Comparison of ENCODE assay signal across 7 cellular contexts in the genomic region with DNA sequence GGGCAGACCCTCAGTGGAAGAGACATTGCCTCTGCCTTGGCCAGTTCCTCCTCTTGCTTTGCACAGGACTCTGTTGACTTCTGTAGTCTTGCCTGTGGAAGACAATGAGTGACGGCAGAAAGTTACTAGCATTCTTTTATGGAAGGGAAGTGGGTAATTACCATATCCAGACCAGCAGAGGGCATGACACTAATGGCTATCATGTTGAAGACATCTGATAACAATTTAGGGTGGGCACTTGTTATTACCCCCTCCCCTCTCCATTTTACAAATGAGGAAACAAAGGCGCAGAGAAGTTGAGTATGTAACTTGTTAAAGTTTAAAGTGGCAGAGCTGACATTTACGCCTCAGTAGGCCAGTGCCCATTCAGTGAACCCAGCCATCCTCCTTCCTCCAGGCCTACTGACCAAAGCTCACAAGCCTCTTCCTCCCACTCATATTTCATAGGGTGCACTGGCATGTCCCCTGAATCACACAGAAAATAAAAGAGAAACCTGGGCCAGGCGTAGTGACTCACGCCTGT. TPM values are rescaled to one million over a fixed set of nuclear protein-coding genes. Genes with fewer than 3 reads are reported as not detected.
DNase-seq lines count a peak whose midpoint lies in the region; ATAC-seq and TF ChIP-seq lines count a peak whose summit lies in the region.

No MANE protein-coding gene starts in this region.

- H3K36me3 Mint-ChIP-seq in neural progenitor cell, result no peaks in the 10 kb centered on the region

- H3F3A ChIP-seq in neural progenitor cell (ENCODE audit: low read depth), result no peaks in the 10 kb centered on the region

- ATAC-seq in GM19035 (IDR thresholded peaks at IDR 0.05; ENCODE audit: unreplicated experiment), result no peak

- no peak overlapping the region for H3K4me2 ChIP-seq in neural progenitor cell

- H3K27ac ChIP-seq in neural progenitor cell, result no peak overlapping the region

- peaks cover 2% of the 10 kb centered on the region for H3K27me3 Mint-ChIP-seq in neural progenitor cell (ENCODE audit: insufficient read depth, low read depth)

- DNase-seq in GM12864 (ENCODE audit: low read depth) (no peak), LNCaP clone FGC (ENCODE audit: low read depth) (no peak), dermis blood vessel endothelial cell (peak; percentile 43), neural progenitor cell (ENCODE audit: low spot score) (peak; percentile 58), GDM1 (lab: John Stamatoyannopoulos, UW) (no peak), NCI-H2196 (lab: John Stamatoyannopoulos, UW; ENCODE audit: unreplicated experiment) (no peak)

- no peaks in the 10 kb centered on the region for H3K27me3 ChIP-seq in neural progenitor cell

- H3K9me3 Mint-ChIP-seq in neural progenitor cell, result no peaks in the 10 kb centered on the region

- no peaks in the 10 kb centered on the region for H3K9me3 ChIP-seq in neural progenitor cell (ENCODE audit: low read depth)

- H3K36me3 ChIP-seq in neural progenitor cell, result no peaks in the 10 kb centered on the region

- H3K27ac Mint-ChIP-seq in neural progenitor cell, result peak overlapping the region; percentile 33

- peaks cover 28% of the 10 kb centered on the region for H3K4me1 Mint-ChIP-seq in neural progenitor cell

- no peaks in the 10 kb centered on the region for H4K20me1 ChIP-seq in neural progenitor cell (ENCODE audit: low read depth)

- peak overlapping the region; percentile 18 for H2AFZ ChIP-seq in neural progenitor cell (replicated peaks)

- no peak overlapping the region for H3K4me3 ChIP-seq in GM12864 (ENCODE audit: low read depth, low read length)
- no peak overlapping the region for H3K4me3 ChIP-seq in LNCaP clone FGC (ENCODE audit: low read depth, low read length)
- H3K4me3 ChIP-seq in neural progenitor cell, result no peak overlapping the region

- TF ChIP-seq CTCF in GM12864 (IDR thresholded peaks at IDR 0.05; ENCODE audit: low read depth, low read length, missing control alignments), result peak; percentile 50
- TF ChIP-seq CTCF in LNCaP clone FGC (IDR thresholded peaks at IDR 0.05; ENCODE audit: control insufficient read depth, extremely low read depth, insufficient read depth), result peak; percentile 61
- peak; percentile 67 for TF ChIP-seq CTCF in neural progenitor cell (IDR thresholded peaks at IDR 0.05)

- H3K4me3 Mint-ChIP-seq in neural progenitor cell, result no peak overlapping the region

- H3K4me1 ChIP-seq in neural progenitor cell, result peaks cover 6% of the 10 kb centered on the region

- H3K9ac ChIP-seq in neural progenitor cell, result no peak overlapping the region

- H3K79me2 ChIP-seq in neural progenitor cell (ENCODE audit: low read depth), result no peaks in the 10 kb centered on the region

RNA-seq across cellular contexts. Expression of a gene that starts 48.2 kb away (rescaled TPM):
- total RNA-seq in dermis blood vessel endothelial cell, result 0.09 and 0.17 TPM in 2 replicates
- 2.2 and 5.7 TPM in 2 replicates for total RNA-seq in neural progenitor cell (ENCODE audit: low replicate concordance)

Comparison
In these comparisons a context has a peak if more than half of its experiments do, and no peak if none do; other contexts are left out.
1. DNase-seq: peak in dermis blood vessel endothelial cell (single experiment) and neural progenitor cell (single experiment); none in GM12864 (single experiment), LNCaP clone FGC (single experiment), GDM1 (single experiment) and NCI-H2196 (single experiment).
2. Peak in every context shown above with its lines, with median percentiles within 50 percentile points of each other: CTCF ChIP-seq.